In the genomic region with DNA sequence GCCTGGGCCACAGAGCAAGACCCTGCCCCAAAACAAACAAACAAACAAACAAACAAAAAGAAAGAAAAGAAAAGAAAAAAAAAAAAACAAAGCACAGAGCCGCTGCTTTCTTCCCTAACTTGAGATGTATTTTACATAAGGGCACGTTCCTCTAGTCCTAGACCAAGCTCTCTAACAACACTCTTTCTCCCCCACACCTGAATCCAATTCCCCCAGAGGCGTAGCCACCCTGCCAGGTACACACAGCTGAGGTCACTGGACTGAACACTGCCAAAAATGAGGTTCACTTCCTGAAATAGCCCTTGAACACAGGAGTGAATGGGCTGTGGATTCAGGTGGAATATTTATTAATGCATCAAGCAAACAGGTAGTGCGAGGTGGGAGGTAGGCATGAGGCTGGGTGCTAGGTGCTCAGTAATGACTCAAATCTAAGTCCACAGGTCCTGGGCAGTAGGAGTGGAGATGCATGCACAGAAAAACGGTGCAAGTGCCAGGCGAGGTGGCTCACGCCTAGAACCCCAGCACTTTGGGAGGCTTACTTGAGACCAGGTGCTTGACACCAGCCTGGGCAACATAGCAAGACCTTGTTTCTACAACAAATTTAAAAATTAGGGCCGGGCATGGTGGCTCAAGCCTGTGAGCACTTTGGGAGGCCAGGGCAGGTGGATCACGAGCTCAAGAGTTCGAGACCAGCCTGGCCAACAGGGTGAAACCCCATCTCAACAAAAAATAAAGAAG, we compare ENCODE assay signal across 8 cellular contexts.
DNase-seq lines count a peak whose midpoint lies in the region; ATAC-seq and TF ChIP-seq lines count a peak whose summit lies in the region.
"Not testable (repeated sequence)": the region's sequence is repeated elsewhere in the genome, so short reads cannot be mapped to it uniquely, and the experiment has no call there.

No MANE protein-coding gene starts in this region.

- not testable (repeated sequence) for TF ChIP-seq CTCF in HEK293 (tag by site-specific recombination; IDR thresholded peaks at IDR 0.05)

- H3K27me3 Mint-ChIP-seq in T-helper 2 cell treated with Interferon-gamma antibody and Interleukin-4, amounts not matched to agents 5 μg/mL and 100 μg/mL, for 36 hours (ENCODE audit: low read depth) = not testable (repeated sequence)

- H3K27ac Mint-ChIP-seq in T-helper 2 cell treated with Interferon-gamma antibody and Interleukin-4, amounts not matched to agents 5 μg/mL and 100 μg/mL, for 36 hours = peak overlapping the region; percentile 42

- not testable (repeated sequence) for H3K9me3 ChIP-seq in HEK293 (ENCODE audit: control insufficient read depth, insufficient read depth, low read depth, low read length); aorta (ENCODE audit: control insufficient read depth, low read length)

- intact Hi-C loops in left ventricle myocardium superior (cut with micrococcal nuclease); posterior vena cava (cut with DNase I); aorta (cut with DNase I): not testable (repeated sequence)

- peaks cover 12% of the 10 kb centered on the region for H3K36me3 Mint-ChIP-seq in T-helper 2 cell treated with Interferon-gamma antibody and Interleukin-4, amounts not matched to agents 5 μg/mL and 100 μg/mL, for 36 hours (ENCODE audit: low read depth)

- not testable (repeated sequence) for ATAC-seq in left ventricle myocardium superior; aorta (ENCODE audit: low FRiP score)

- not testable (repeated sequence) for DNase-seq in T-helper 2 cell treated with Interferon-gamma antibody and Interleukin-4, amounts not matched to agents 5 μg/mL and 100 μg/mL, for 36 hours (ENCODE audit: low spot score)
- peak; percentile 1 for DNase-seq in activated effector memory CD4-positive, alpha-beta T cell treated with Interleukin-2 at 50 U/mL for 16 hours
- DNase-seq in dermis blood vessel endothelial cell = peak; percentile 5
- DNase-seq in left ventricle myocardium superior = peak; percentile 22
- DNase-seq in lung microvascular endothelial cell (ENCODE audit: low read depth in 2 of 2) = peak; percentile 0 to 2
- peak; percentile 90 for DNase-seq in posterior vena cava (ENCODE audit: low spot score)
- peak; percentile 42 to 75 for DNase-seq in aorta

- H3K9me3 Mint-ChIP-seq in T-helper 2 cell treated with Interferon-gamma antibody and Interleukin-4, amounts not matched to agents 5 μg/mL and 100 μg/mL, for 36 hours = not testable (repeated sequence)

- H3K4me3 ChIP-seq in HEK293 (ENCODE audit: low read depth, low read length); aorta (ENCODE audit: low read length in 2 of 2): not testable (repeated sequence)

- not testable (repeated sequence) for H3K27me3 ChIP-seq in aorta (ENCODE audit: control insufficient read depth in 1 of 2, insufficient read depth in 2 of 2, low read length in 1 of 2)

- CTCF ChIA-PET in HEK293 (lab: Yijun Ruan, JAX) = not testable (repeated sequence)

- 94 to 96% methylated on average over 10 of the region's 10 CpGs for WGBS in aorta, 2 donors

- H3K4me1 ChIP-seq in HEK293 (ENCODE audit: control insufficient read depth, insufficient read depth, low read length); aorta (ENCODE audit: control insufficient read depth in 1 of 2, insufficient read depth in 2 of 2, low read length in 2 of 2): not testable (repeated sequence)

- H3K4me3 Mint-ChIP-seq in T-helper 2 cell treated with Interferon-gamma antibody and Interleukin-4, amounts not matched to agents 5 μg/mL and 100 μg/mL, for 36 hours = not testable (repeated sequence)

- H3K36me3 ChIP-seq in HEK293 (ENCODE audit: control insufficient read depth in 2 of 2, insufficient read depth in 1 of 2, low read length in 2 of 2); aorta (ENCODE audit: control insufficient read depth in 1 of 2, insufficient read depth in 2 of 2, low read length in 1 of 2): not testable (repeated sequence)

- POLR2A ChIA-PET in HEK293 (lab: Yijun Ruan, JAX) = not testable (repeated sequence)

- not testable (repeated sequence) for H3K27ac ChIP-seq in HEK293 (ENCODE audit: extremely low read depth, low read depth, low read length); aorta (ENCODE audit: low read depth in 1 of 2, low read length in 2 of 2)

- not testable (repeated sequence) for H3K4me1 Mint-ChIP-seq in T-helper 2 cell treated with Interferon-gamma antibody and Interleukin-4, amounts not matched to agents 5 μg/mL and 100 μg/mL, for 36 hours (ENCODE audit: low read depth)

TF ChIP-seq in HEK293, 187 proteins besides CTCF, POLR2A, EP300 and RAD21:
- TF ChIP-seq SCRT1 (tag by site-specific recombination; IDR thresholded peaks at IDR 0.05; ENCODE audit: borderline replicate concordance) (0 out of 2 replicates have a peak, but pooled peaks have one; percentile 8), SCRT2 (tag by site-specific recombination; IDR thresholded peaks at IDR 0.05) (peak; percentile 75), ZNF521 (tag by site-specific recombination; IDR thresholded peaks at IDR 0.05) (0 out of 2 replicates have a peak, but pooled peaks have one; percentile 74)
- TF ChIP-seq, protein P1, sequence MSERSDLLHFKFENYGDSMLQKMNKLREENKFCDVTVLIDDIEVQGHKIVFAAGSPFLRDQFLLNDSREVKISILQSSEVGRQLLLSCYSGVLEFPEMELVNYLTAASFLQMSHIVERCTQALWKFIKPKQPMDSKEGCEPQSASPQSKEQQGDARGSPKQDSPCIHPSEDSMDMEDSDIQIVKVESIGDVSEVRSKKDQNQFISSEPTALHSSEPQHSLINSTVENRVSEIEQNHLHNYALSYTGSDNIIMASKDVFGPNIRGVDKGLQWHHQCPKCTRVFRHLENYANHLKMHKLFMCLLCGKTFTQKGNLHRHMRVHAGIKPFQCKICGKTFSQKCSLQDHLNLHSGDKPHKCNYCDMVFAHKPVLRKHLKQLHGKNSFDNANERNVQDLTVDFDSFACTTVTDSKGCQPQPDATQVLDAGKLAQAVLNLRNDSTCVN (tag by site-specific recombination; optimal IDR thresholded peaks at IDR 0.05) = peak; percentile 20
